Comparison of ENCODE assay signal across 8 cellular contexts in the genomic region with DNA sequence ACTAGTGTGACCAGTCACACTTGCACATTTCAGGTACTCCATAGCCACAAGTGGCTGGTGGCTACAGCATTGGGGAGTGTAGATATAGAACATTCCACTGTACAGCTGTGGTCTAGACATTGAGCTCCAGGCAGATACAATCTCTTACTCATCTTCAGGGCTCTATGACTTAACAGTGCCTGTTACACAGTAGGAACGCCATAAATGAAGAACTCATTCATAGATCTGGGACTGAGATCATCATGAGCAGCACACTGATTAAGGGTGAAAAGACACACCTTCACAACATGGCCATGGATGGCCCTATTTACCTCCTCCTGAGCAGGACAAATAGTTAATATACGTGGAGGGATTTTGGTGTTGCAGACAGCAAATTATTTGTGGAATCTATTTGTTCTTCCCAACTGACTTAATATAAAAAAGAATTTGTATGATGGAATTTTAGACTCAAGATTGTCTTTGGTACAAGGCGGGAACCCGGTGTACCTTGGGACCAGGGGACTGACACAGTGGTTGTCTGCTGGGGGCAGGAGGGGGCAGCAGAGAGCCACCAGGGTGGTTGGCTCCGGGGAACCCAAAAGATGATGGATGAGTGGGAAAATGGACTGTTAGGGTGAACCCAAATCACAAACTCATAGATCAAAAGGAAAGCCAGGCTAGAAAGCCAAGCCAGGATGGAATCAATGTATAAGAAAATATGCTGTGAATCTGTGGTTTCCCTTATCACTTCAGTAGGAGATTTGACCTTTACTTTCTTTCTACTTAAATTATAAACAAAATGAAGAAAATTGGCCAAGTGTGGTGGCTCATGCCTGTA.
DNase-seq lines count a peak whose midpoint lies in the region; ATAC-seq and TF ChIP-seq lines count a peak whose summit lies in the region.

No MANE protein-coding gene starts in this region.

- no peaks in the 10 kb centered on the region for H3K9me2 ChIP-seq in Loucy (replicated peaks; ENCODE audit: low read depth, low read length)

- DNase-seq in SKM-1 (lab: John Stamatoyannopoulos, UW; ENCODE audit: unreplicated experiment) (peak; percentile 19), SKM-1 treated with dmso at 0.1 percent for 144 hours (lab: John Stamatoyannopoulos, UW; ENCODE audit: unreplicated experiment) (no peak), T-helper 9 cell (peak; percentile 14), astrocyte of the hippocampus (ENCODE audit: low read depth, low spot score) (peak; percentile 59), iPS DF 6.9 (ENCODE audit: low read depth, low spot score) (peak; percentile 39)
- peak; percentile 30 to 59 for DNase-seq in stimulated activated CD4-positive, alpha-beta T cell treated with anti-CD3 and anti-CD28 coated beads, Interleukin-1b, Interleukin-23, amount 100 ng/mL, for 4 hours (ENCODE audit: low read depth in 2 of 2)

- no peaks in the 10 kb centered on the region for H4K20me1 ChIP-seq in Loucy (ENCODE audit: insufficient read depth, low read length, poor library complexity, severe bottlenecking)

- H3K9me3 ChIP-seq in Loucy (ENCODE audit: insufficient read depth, low read depth, low read length) (no peaks in the 10 kb centered on the region), iPS DF 6.9 (ENCODE audit: control insufficient read depth, insufficient read depth, low read length) (no peaks in the 10 kb centered on the region)

- no peaks in the 10 kb centered on the region for H3K27me3 ChIP-seq in Loucy (ENCODE audit: insufficient read depth, low read length, poor library complexity, severe bottlenecking)
- H3K27me3 ChIP-seq in iPS DF 6.9 (ENCODE audit: control insufficient read depth, insufficient read depth, low read length) = no peaks in the 10 kb centered on the region

- H3K36me3 ChIP-seq in Loucy (ENCODE audit: insufficient read depth, low read length) (no peaks in the 10 kb centered on the region), iPS DF 6.9 (ENCODE audit: control insufficient read depth, insufficient read depth, low read length) (no peaks in the 10 kb centered on the region)

- no peak overlapping the region for H3K9ac ChIP-seq in Loucy (ENCODE audit: low read depth, low read length, poor library complexity, severe bottlenecking)

- no peak overlapping the region for H3K4me3 ChIP-seq in Loucy (ENCODE audit: low read length, poor library complexity, severe bottlenecking)
- no peak overlapping the region for H3K4me3 ChIP-seq in iPS DF 6.9 (ENCODE audit: low read length)

- peak overlapping the region; percentile 42 for H3K4me2 ChIP-seq in Loucy (ENCODE audit: low read depth, low read length, poor library complexity, severe bottlenecking)

- H3K4me1 ChIP-seq in Loucy (ENCODE audit: insufficient read depth, low read length, poor library complexity, severe bottlenecking) (no peaks in the 10 kb centered on the region), iPS DF 6.9 (ENCODE audit: control insufficient read depth, insufficient read depth, low read length) (no peaks in the 10 kb centered on the region)

- peak overlapping the region; percentile 52; the same call in 1 of the 2 replicates for H2AFZ ChIP-seq in Loucy (ENCODE audit: low read length)

- no CpG with 5 or more reads among the region's 5 CpGs for whole genome bisulfite sequencing in iPS DF 6.9 (ENCODE audit: insufficient coverage, insufficient read length)

- H3K79me2 ChIP-seq in Loucy (ENCODE audit: insufficient read depth, low read length) = no peaks in the 10 kb centered on the region

- no peaks in the 10 kb centered on the region for H3F3A ChIP-seq in Loucy (ENCODE audit: low read depth)

- ATAC-seq in GM19328 (IDR thresholded peaks at IDR 0.05; ENCODE audit: unreplicated experiment) = no peak

- H3K27ac ChIP-seq in iPS DF 6.9 (ENCODE audit: low read length) = no peak overlapping the region

- peak; percentile 99 for TF ChIP-seq CTCF in Loucy (conservative IDR thresholded peaks at IDR 0.05; ENCODE audit: low read length)
